13 cellular contexts compared by ENCODE assay signal in genomic region chr10:69232736-69233135, GRCh38. TPM values are rescaled to one million over a fixed set of nuclear protein-coding genes. Genes with fewer than 3 reads are reported as not detected.
DNase-seq lines count a peak whose midpoint lies in the region; ATAC-seq, FAIRE-seq and TF ChIP-seq lines count a peak whose summit lies in the region.
"Had no signal": no experiment of that assay in that cellular context is flagged by ENCODE, and none has a peak within 500 bp of the region (broad histone marks: within the 10 kb centered on the region; RNA-seq: fewer than 3 reads in every experiment).

No MANE protein-coding gene starts in this region.

- H3K4me1 ChIP-seq in skeletal muscle satellite cell (ENCODE audit: control insufficient read depth, insufficient read depth, low read length): peaks cover 20% of the 10 kb centered on the region

- H3K4me2 ChIP-seq in skeletal muscle satellite cell (ENCODE audit: low read length): peak overlapping the region; percentile 1

- no peak overlapping the region for H3K9ac ChIP-seq in skeletal muscle satellite cell (ENCODE audit: low read depth, low read length)

- no peaks in the 10 kb centered on the region for H3K9me3 Mint-ChIP-seq in activated T-cell treated with anti-CD3 and anti-CD28 coated beads, Interleukin-2, amount 50 U/mL, for 4 hours
- no peaks in the 10 kb centered on the region for H3K9me3 Mint-ChIP-seq in T-helper 1 cell treated with Interleukin-12 subunit alpha and Interleukin-12 subunit beta and Interleukin-4 antibody, amounts not matched to agents 30 μg/mL and 1 μg/mL, for 36 hours
- no peaks in the 10 kb centered on the region for H3K9me3 Mint-ChIP-seq in chondrocyte (ENCODE audit: low read depth)
- H3K9me3 Mint-ChIP-seq: H9, IgD-negative memory B cell had no signal

- peaks cover 52% of the 10 kb centered on the region for H3K4me1 Mint-ChIP-seq in activated T-cell treated with anti-CD3 and anti-CD28 coated beads, Interleukin-2, amount 50 U/mL, for 4 hours (ENCODE audit: low read depth)
- peaks cover 55% of the 10 kb centered on the region for H3K4me1 Mint-ChIP-seq in T-helper 1 cell treated with Interleukin-12 subunit alpha and Interleukin-12 subunit beta and Interleukin-4 antibody, amounts not matched to agents 30 μg/mL and 1 μg/mL, for 36 hours (ENCODE audit: low read depth)
- H3K4me1 Mint-ChIP-seq in chondrocyte (ENCODE audit: low read depth): peaks cover 17% of the 10 kb centered on the region

- no peak for TF ChIP-seq CTCF in chondrocyte (IDR thresholded peaks at IDR 0.05)

- TF ChIP-seq POLR2A in GM12892 (IDR thresholded peaks at IDR 0.05; ENCODE audit: low read depth, low read length): no peak

- peak overlapping the region; percentile 77 for H3K27ac Mint-ChIP-seq in T-helper 1 cell treated with Interleukin-12 subunit alpha and Interleukin-12 subunit beta and Interleukin-4 antibody, amounts not matched to agents 30 μg/mL and 1 μg/mL, for 36 hours
- peak overlapping the region; percentile 86 for H3K27ac Mint-ChIP-seq in chondrocyte (ENCODE audit: unreplicated experiment)

- no peaks in the 10 kb centered on the region for H3K27me3 Mint-ChIP-seq in activated T-cell treated with anti-CD3 and anti-CD28 coated beads, Interleukin-2, amount 50 U/mL, for 4 hours (ENCODE audit: low read depth)
- H3K27me3 Mint-ChIP-seq in T-helper 1 cell treated with Interleukin-12 subunit alpha and Interleukin-12 subunit beta and Interleukin-4 antibody, amounts not matched to agents 30 μg/mL and 1 μg/mL, for 36 hours (ENCODE audit: low read depth): peaks cover 3% of the 10 kb centered on the region
- H3K27me3 Mint-ChIP-seq in chondrocyte (ENCODE audit: low read depth): no peaks in the 10 kb centered on the region
- H3K27me3 Mint-ChIP-seq: IgD-negative memory B cell had no signal

- H3K36me3 ChIP-seq in skeletal muscle satellite cell (ENCODE audit: insufficient read depth, low read length): no peaks in the 10 kb centered on the region
- H3K36me3 ChIP-seq: upper lobe of left lung had no signal

- DNase-seq in activated T-cell treated with anti-CD3 and anti-CD28 coated beads, Interleukin-2, amount 50 U/mL, for 4 hours: peak; percentile 12
- DNase-seq in activated T-cell treated with anti-CD3 and anti-CD28 coated beads, Interleukin-2, amount 50 U/mL, for 48 hours: no peak
- DNase-seq in chondrocyte (ENCODE audit: low spot score) (no peak), GM12892 (ENCODE audit: insufficient read length) (no peak), NAMALWA (ENCODE audit: low spot score) (no peak)
- DNase-seq: DND-41, upper lobe of left lung had no signal

- H3K9me3 ChIP-seq in skeletal muscle satellite cell (replicated peaks; ENCODE audit: low read length): no peaks in the 10 kb centered on the region
- H3K9me3 ChIP-seq: upper lobe of left lung had no signal

- no peak for ATAC-seq in activated T-cell treated with anti-CD3 and anti-CD28 coated beads, Interleukin-2, amount 50 U/mL, for 4 hours
- no peak for ATAC-seq in HG02938 (IDR thresholded peaks at IDR 0.05; ENCODE audit: unreplicated experiment)

- no peaks in the 10 kb centered on the region for H3K36me3 Mint-ChIP-seq in activated T-cell treated with anti-CD3 and anti-CD28 coated beads, Interleukin-2, amount 50 U/mL, for 4 hours (ENCODE audit: insufficient read depth)
- H3K36me3 Mint-ChIP-seq in T-helper 1 cell treated with Interleukin-12 subunit alpha and Interleukin-12 subunit beta and Interleukin-4 antibody, amounts not matched to agents 30 μg/mL and 1 μg/mL, for 36 hours (ENCODE audit: low read depth): peaks cover 2% of the 10 kb centered on the region
- no peaks in the 10 kb centered on the region for H3K36me3 Mint-ChIP-seq in chondrocyte (ENCODE audit: low read depth)
- H3K36me3 Mint-ChIP-seq: IgD-negative memory B cell had no signal

- peak overlapping the region; percentile 55 for H3K4me3 Mint-ChIP-seq in activated T-cell treated with anti-CD3 and anti-CD28 coated beads, Interleukin-2, amount 50 U/mL, for 4 hours
- H3K4me3 Mint-ChIP-seq in T-helper 1 cell treated with Interleukin-12 subunit alpha and Interleukin-12 subunit beta and Interleukin-4 antibody, amounts not matched to agents 30 μg/mL and 1 μg/mL, for 36 hours: peak overlapping the region; percentile 72
- no peak overlapping the region for H3K4me3 Mint-ChIP-seq in chondrocyte (ENCODE audit: unreplicated experiment)
- H3K4me3 Mint-ChIP-seq: H9, IgD-negative memory B cell had no signal

- H3K4me3 ChIP-seq in skeletal muscle satellite cell (ENCODE audit: low read length): no peak overlapping the region
- H3K4me3 ChIP-seq: upper lobe of left lung had no signal

- FAIRE-seq in GM12892 (lab: Jason Lieb, UNC): no peak
- FAIRE-seq: GM12891 had no signal

- H3K27me3 ChIP-seq in skeletal muscle satellite cell (ENCODE audit: control insufficient read depth, insufficient read depth, low read length): no peaks in the 10 kb centered on the region
- H3K27me3 ChIP-seq: upper lobe of left lung had no signal

RNA-seq across cellular contexts. Expression of gene HKDC1, which starts 12.6 kb away (rescaled TPM):
- under 1 TPM in 2 of 3 donors, not detected in 1; 0.05 to 0.54 TPM for total RNA-seq in activated T-cell treated with anti-CD3 and anti-CD28 coated beads, Interleukin-2, amount 50 U/mL, for 4 hours
- total RNA-seq in chondrocyte: 0.24 to 4.0 TPM (median 3.8 TPM) in 3 replicates
- total RNA-seq in skeletal muscle satellite cell (2012; rRNA removed): 0.44 and 0.51 TPM in 2 replicates
- 0.06 TPM for polyA plus RNA-seq in GM12892 (2012; ENCODE audit: missing spikeins)
- total RNA-seq: H9 had no signal

RNA-seq across cellular contexts. Expression of gene HK1, which starts 45.6 kb away (rescaled TPM):
- total RNA-seq in activated T-cell treated with anti-CD3 and anti-CD28 coated beads, Interleukin-2, amount 50 U/mL, for 4 hours: 100 to 1,000 TPM; 147 to 169 (median 165) TPM
- 95.5 to 110 TPM (median 103 TPM) in 3 replicates for total RNA-seq in chondrocyte
- total RNA-seq in skeletal muscle satellite cell (2012; rRNA removed): 106 and 109 TPM in 2 replicates
- 60.7 TPM for polyA plus RNA-seq in GM12892 (2012; ENCODE audit: missing spikeins)

RNA-seq across cellular contexts. Expression of gene SUPV3L1, which starts 52.7 kb away (rescaled TPM):
- total RNA-seq in activated T-cell treated with anti-CD3 and anti-CD28 coated beads, Interleukin-2, amount 50 U/mL, for 4 hours: 10 to 100 TPM; 62.3 to 70.0 (median 63.0) TPM
- 24.1 to 28.6 TPM (median 27.4 TPM) in 3 replicates for total RNA-seq in chondrocyte
- 29.1 and 29.7 TPM in 2 replicates for total RNA-seq in skeletal muscle satellite cell (2012; rRNA removed)
- 29.7 TPM for polyA plus RNA-seq in GM12892 (2012; ENCODE audit: missing spikeins)
